Comparison of ENCODE assay signal across 34 cellular contexts in genomic region chr3:140436421-140436820, GRCh38.
"Had no signal": no experiment of that assay in that cellular context is flagged by ENCODE, and none has a peak within 500 bp of the region (broad histone marks: within the 10 kb centered on the region; RNA-seq: fewer than 3 reads in every experiment).

No MANE protein-coding gene starts in this region.

- H3K27me3 ChIP-seq: ascending aorta, body of pancreas, brain microvascular endothelial cell, breast epithelium had no signal

- H3K4me1 Mint-ChIP-seq: activated B cell treated with CpG ODN at 0.5 μM for 24 hours; activated CD4-positive, alpha-beta memory T cell treated with anti-CD3 and anti-CD28 coated beads, Interleukin-2, amount 10 ng/mL, durations not matched to agents 7 days and 5 days; activated CD4-positive, alpha-beta T cell treated with anti-CD3 and anti-CD28 coated beads for 36 hours; activated CD4-positive, alpha-beta T cell treated with anti-CD3 and anti-CD28 coated beads, Interleukin-2, amount 10 ng/mL, durations not matched to agents 7 days and 5 days; activated naive CD4-positive, alpha-beta T cell treated with anti-CD3 and anti-CD28 coated beads, Interleukin-2, amount 10 ng/mL, durations not matched to agents 7 days and 5 days; activated naive CD4-positive, alpha-beta T cell treated with anti-CD3 and anti-CD28 coated beads, Interleukin-2, amount 50 U/mL, for 24 hours; activated naive CD8-positive, alpha-beta T cell treated with anti-CD3 and anti-CD28 coated beads, Interleukin-2, amount 10 ng/mL, durations not matched to agents 7 days and 5 days; activated naive CD8-positive, alpha-beta T cell treated with anti-CD3 and anti-CD28 coated beads, Interleukin-2, amount 50 U/mL, for 24 hours; T-cell; T-helper 17 cell had no signal

- H3K36me3 Mint-ChIP-seq: activated naive CD4-positive, alpha-beta T cell treated with anti-CD3 and anti-CD28 coated beads, Interleukin-2, amount 10 ng/mL, durations not matched to agents 7 days and 5 days; activated naive CD4-positive, alpha-beta T cell treated with anti-CD3 and anti-CD28 coated beads, Interleukin-2, amount 50 U/mL, for 24 hours; activated naive CD8-positive, alpha-beta T cell; activated naive CD8-positive, alpha-beta T cell treated with anti-CD3 and anti-CD28 coated beads, Interleukin-2, amount 10 ng/mL, durations not matched to agents 7 days and 5 days; T-cell had no signal

- H3K27ac Mint-ChIP-seq: activated B cell treated with CpG ODN at 0.5 μM for 24 hours; activated CD4-positive, alpha-beta memory T cell treated with anti-CD3 and anti-CD28 coated beads, Interleukin-2, amount 10 ng/mL, durations not matched to agents 7 days and 5 days; activated CD4-positive, alpha-beta T cell treated with anti-CD3 and anti-CD28 coated beads for 36 hours; activated CD4-positive, alpha-beta T cell treated with anti-CD3 and anti-CD28 coated beads, Interleukin-2, amount 10 ng/mL, durations not matched to agents 7 days and 5 days; activated CD8-positive, alpha-beta T cell treated with anti-CD3 and anti-CD28 coated beads, Interleukin-2, amount 10 ng/mL, durations not matched to agents 7 days and 5 days; activated naive CD4-positive, alpha-beta T cell treated with anti-CD3 and anti-CD28 coated beads, Interleukin-2, amount 10 ng/mL, durations not matched to agents 7 days and 5 days; activated naive CD4-positive, alpha-beta T cell treated with anti-CD3 and anti-CD28 coated beads, Interleukin-2, amount 50 U/mL, for 24 hours; activated naive CD8-positive, alpha-beta T cell; activated naive CD8-positive, alpha-beta T cell treated with anti-CD3 and anti-CD28 coated beads, Interleukin-2, amount 10 ng/mL, durations not matched to agents 7 days and 5 days; activated naive CD8-positive, alpha-beta T cell treated with anti-CD3 and anti-CD28 coated beads, Interleukin-2, amount 50 U/mL, for 24 hours; activated T-cell treated with anti-CD3 and anti-CD28 coated beads, Interleukin-2, amount 50 U/mL, for 24 hours; activated T-helper 2 cell treated with anti-CD3 and anti-CD28 coated beads, Interferon-gamma antibody, Interleukin-2, Interleukin-4, amounts not matched to agents 10 μg/mL and 5 μg/mL and 100 μg/mL, durations not matched to agents 14 hours and 24 hours and 36 hours; T-cell; T-helper 17 cell; T-helper 2 cell treated with Interferon-gamma antibody and Interleukin-4, amounts not matched to agents 5 μg/mL and 100 μg/mL, for 36 hours had no signal

- H3K4me3 Mint-ChIP-seq: activated B cell treated with CpG ODN at 0.5 μM for 24 hours; activated CD4-positive, alpha-beta memory T cell treated with anti-CD3 and anti-CD28 coated beads, Interleukin-2, amount 10 ng/mL, durations not matched to agents 7 days and 5 days; activated CD4-positive, alpha-beta T cell treated with anti-CD3 and anti-CD28 coated beads for 36 hours; activated CD4-positive, alpha-beta T cell treated with anti-CD3 and anti-CD28 coated beads, Interleukin-2, amount 10 ng/mL, durations not matched to agents 7 days and 5 days; activated CD8-positive, alpha-beta T cell treated with anti-CD3 and anti-CD28 coated beads, Interleukin-2, amount 10 ng/mL, durations not matched to agents 7 days and 5 days; activated naive CD4-positive, alpha-beta T cell treated with anti-CD3 and anti-CD28 coated beads, Interleukin-2, amount 10 ng/mL, durations not matched to agents 7 days and 5 days; activated naive CD4-positive, alpha-beta T cell treated with anti-CD3 and anti-CD28 coated beads, Interleukin-2, amount 50 U/mL, for 24 hours; activated naive CD8-positive, alpha-beta T cell; activated naive CD8-positive, alpha-beta T cell treated with anti-CD3 and anti-CD28 coated beads, Interleukin-2, amount 10 ng/mL, durations not matched to agents 7 days and 5 days; activated naive CD8-positive, alpha-beta T cell treated with anti-CD3 and anti-CD28 coated beads, Interleukin-2, amount 50 U/mL, for 24 hours; activated T-cell treated with anti-CD3 and anti-CD28 coated beads, Interleukin-2, amount 50 U/mL, for 24 hours; T-cell; T-helper 17 cell; T-helper 2 cell treated with Interferon-gamma antibody and Interleukin-4, amounts not matched to agents 5 μg/mL and 100 μg/mL, for 36 hours had no signal

- H3K4me3 ChIP-seq: ascending aorta, body of pancreas, breast epithelium had no signal

- H3K9me3 Mint-ChIP-seq: activated B cell treated with CpG ODN at 0.5 μM for 24 hours; activated CD4-positive, alpha-beta memory T cell treated with anti-CD3 and anti-CD28 coated beads, Interleukin-2, amount 10 ng/mL, durations not matched to agents 7 days and 5 days; activated CD4-positive, alpha-beta T cell treated with anti-CD3 and anti-CD28 coated beads, Interleukin-2, amount 10 ng/mL, durations not matched to agents 7 days and 5 days; activated naive CD4-positive, alpha-beta T cell treated with anti-CD3 and anti-CD28 coated beads, Interleukin-2, amount 10 ng/mL, durations not matched to agents 7 days and 5 days; activated naive CD4-positive, alpha-beta T cell treated with anti-CD3 and anti-CD28 coated beads, Interleukin-2, amount 50 U/mL, for 24 hours; activated naive CD8-positive, alpha-beta T cell treated with anti-CD3 and anti-CD28 coated beads, Interleukin-2, amount 10 ng/mL, durations not matched to agents 7 days and 5 days; activated naive CD8-positive, alpha-beta T cell treated with anti-CD3 and anti-CD28 coated beads, Interleukin-2, amount 50 U/mL, for 24 hours; activated T-cell treated with anti-CD3 and anti-CD28 coated beads, Interleukin-2, amount 50 U/mL, for 24 hours; activated T-helper 2 cell treated with anti-CD3 and anti-CD28 coated beads, Interferon-gamma antibody, Interleukin-2, Interleukin-4, amounts not matched to agents 10 μg/mL and 5 μg/mL and 100 μg/mL, durations not matched to agents 14 hours and 24 hours and 36 hours; T-cell; T-helper 2 cell treated with Interferon-gamma antibody and Interleukin-4, amounts not matched to agents 5 μg/mL and 100 μg/mL, for 36 hours had no signal

- H3K9me3 ChIP-seq: ascending aorta, body of pancreas, breast epithelium had no signal

- H3K27ac ChIP-seq: ascending aorta, body of pancreas, brain microvascular endothelial cell, breast epithelium, VCaP had no signal

- H3K27me3 Mint-ChIP-seq: activated B cell treated with CpG ODN at 0.5 μM for 24 hours; activated CD4-positive, alpha-beta memory T cell treated with anti-CD3 and anti-CD28 coated beads, Interleukin-2, amount 10 ng/mL, durations not matched to agents 7 days and 5 days; activated CD4-positive, alpha-beta T cell treated with anti-CD3 and anti-CD28 coated beads, Interleukin-2, amount 10 ng/mL, durations not matched to agents 7 days and 5 days; activated naive CD4-positive, alpha-beta T cell treated with anti-CD3 and anti-CD28 coated beads, Interleukin-2, amount 10 ng/mL, durations not matched to agents 7 days and 5 days; activated naive CD8-positive, alpha-beta T cell treated with anti-CD3 and anti-CD28 coated beads, Interleukin-2, amount 10 ng/mL, durations not matched to agents 7 days and 5 days had no signal

- H3K4me1 ChIP-seq: ascending aorta, body of pancreas, breast epithelium had no signal

- FAIRE-seq: TTC549 had no signal

- DNase-seq: activated B cell treated with CpG ODN at 0.5 μM for 24 hours; activated CD4-positive, alpha-beta memory T cell treated with anti-CD3 and anti-CD28 coated beads, Interleukin-2, amount 10 ng/mL, durations not matched to agents 7 days and 5 days; activated CD4-positive, alpha-beta T cell treated with anti-CD3 and anti-CD28 coated beads for 1 hour; activated CD4-positive, alpha-beta T cell treated with anti-CD3 and anti-CD28 coated beads for 36 hours; activated CD4-positive, alpha-beta T cell treated with anti-CD3 and anti-CD28 coated beads for 48 hours; activated CD4-positive, alpha-beta T cell treated with anti-CD3 and anti-CD28 coated beads, Interleukin-2, amount 10 ng/mL, durations not matched to agents 7 days and 5 days; activated CD4-positive, alpha-beta T cell treated with anti-CD3 and anti-CD28 coated beads, Interleukin-2, amount 50 U/mL, for 48 hours; activated CD8-positive, alpha-beta memory T cell treated with anti-CD3 and anti-CD28 coated beads, Interleukin-2, amount 50 U/mL, for 48 hours; activated CD8-positive, alpha-beta T cell treated with anti-CD3 and anti-CD28 coated beads, Interleukin-2, amount 10 ng/mL, durations not matched to agents 7 days and 5 days; activated effector memory CD4-positive, alpha-beta T cell treated with Interleukin-2 at 50 U/mL for 16 hours; activated gamma-delta T cell; activated naive CD4-positive, alpha-beta T cell treated with anti-CD3 and anti-CD28 coated beads, Interleukin-2, amount 10 ng/mL, durations not matched to agents 7 days and 5 days; activated naive CD4-positive, alpha-beta T cell treated with Interleukin-2 at 50 U/mL for 16 hours; activated naive CD8-positive, alpha-beta T cell treated with anti-CD3 and anti-CD28 coated beads, Interleukin-2, amount 10 ng/mL, durations not matched to agents 7 days and 5 days; activated naive CD8-positive, alpha-beta T cell treated with anti-CD3 and anti-CD28 coated beads, Interleukin-2, amount 50 U/mL, for 24 hours; activated T-cell treated with anti-CD3 and anti-CD28 coated beads, Interleukin-2, amount 50 U/mL, for 24 hours; activated T-cell treated with anti-CD3 and anti-CD28 coated beads, Interleukin-2, amount 50 U/mL, for 48 hours; amygdala; anterior cingulate cortex; body of pancreas; brain microvascular endothelial cell; central memory CD4-positive, alpha-beta T cell; T-cell; T-helper 17 cell; T-helper 9 cell had no signal

- H3K36me3 ChIP-seq: ascending aorta, brain microvascular endothelial cell, breast epithelium had no signal

- ATAC-seq: activated CD4-positive, alpha-beta T cell treated with anti-CD3 and anti-CD28 coated beads for 36 hours; activated CD4-positive, CD25-positive, alpha-beta regulatory T cell treated with anti-CD3 and anti-CD28 coated beads, Interleukin-2, amount 50 U/mL, for 24 hours; activated CD8-positive, alpha-beta T cell treated with anti-CD3 and anti-CD28 coated beads, Interleukin-2, amount 10 ng/mL, durations not matched to agents 7 days and 5 days; activated naive CD8-positive, alpha-beta T cell treated with anti-CD3 and anti-CD28 coated beads, Interleukin-2, amount 50 U/mL, for 24 hours; body of pancreas; T-cell; T-helper 17 cell had no signal
